17 cellular contexts compared by ENCODE assay signal in genomic region chr9:115071176-115071575, GRCh38. TPM values are rescaled to one million over a fixed set of nuclear protein-coding genes. Genes with fewer than 3 reads are reported as not detected.
"Had no signal": no experiment of that assay in that cellular context is flagged by ENCODE, and none has a peak within 500 bp of the region (broad histone marks: within the 10 kb centered on the region; RNA-seq: fewer than 3 reads in every experiment).

No MANE protein-coding gene starts in this region.

- H3K9me3 ChIP-seq: mucosa of descending colon had no signal

- DNase-seq: activated CD4-positive, alpha-beta memory T cell treated with anti-CD3 and anti-CD28 coated beads for 36 hours; activated CD4-positive, alpha-beta T cell treated with anti-CD3 and anti-CD28 coated beads for 4 hours; activated gamma-delta T cell treated with Interleukin-2 at 50 U/mL for 16 hours; activated T-cell treated with anti-CD3 and anti-CD28 coated beads for 4 hours; central memory CD4-positive, alpha-beta T cell; effector CD4-positive, alpha-beta T cell; mesenchymal stem cell; mucosa of descending colon; naive thymus-derived CD8-positive, alpha-beta T cell; stimulated activated CD8-positive, alpha-beta memory T cell treated with anti-CD3 and anti-CD28 coated beads, Interleukin-4, amount 100 ng/mL, for 48 hours; stimulated activated naive CD4-positive, alpha-beta T cell had no signal

- H3K9ac ChIP-seq: parathyroid adenoma had no signal

- H3K27ac ChIP-seq: coronary artery, parathyroid adenoma had no signal

- H3K4me1 Mint-ChIP-seq: naive thymus-derived CD8-positive, alpha-beta T cell had no signal

- H3K27ac Mint-ChIP-seq: activated CD4-positive, alpha-beta memory T cell treated with anti-CD3 and anti-CD28 coated beads for 36 hours; activated naive CD8-positive, alpha-beta T cell; activated T-helper 1 cell treated with anti-CD3 and anti-CD28 coated beads, Interleukin-12 subunit alpha, Interleukin-12 subunit beta, Interleukin-2, Interleukin-4 antibody, amounts not matched to agents 30 ng/mL and 10 ng/mL and 1 ng/mL, durations not matched to agents 14 hours and 24 hours and 36 hours; naive thymus-derived CD8-positive, alpha-beta T cell; WTC11 had no signal

- ATAC-seq: mucosa of descending colon; naive thymus-derived CD8-positive, alpha-beta T cell; WTC11 had no signal

- H3K9me3 Mint-ChIP-seq: activated CD4-positive, alpha-beta memory T cell treated with anti-CD3 and anti-CD28 coated beads for 36 hours; activated T-helper 1 cell treated with anti-CD3 and anti-CD28 coated beads, Interleukin-12 subunit alpha, Interleukin-12 subunit beta, Interleukin-2, Interleukin-4 antibody, amounts not matched to agents 30 ng/mL and 10 ng/mL and 1 ng/mL, durations not matched to agents 14 hours and 24 hours and 36 hours; brain; naive thymus-derived CD8-positive, alpha-beta T cell; WTC11 had no signal

- H3K4me3 Mint-ChIP-seq: activated CD4-positive, alpha-beta memory T cell treated with anti-CD3 and anti-CD28 coated beads for 36 hours; activated naive CD8-positive, alpha-beta T cell; activated T-helper 1 cell treated with anti-CD3 and anti-CD28 coated beads, Interleukin-12 subunit alpha, Interleukin-12 subunit beta, Interleukin-2, Interleukin-4 antibody, amounts not matched to agents 30 ng/mL and 10 ng/mL and 1 ng/mL, durations not matched to agents 14 hours and 24 hours and 36 hours; brain; naive thymus-derived CD8-positive, alpha-beta T cell; WTC11 had no signal

- H3K4me3 ChIP-seq: coronary artery, mucosa of descending colon had no signal

- H3K36me3 Mint-ChIP-seq: activated CD4-positive, alpha-beta memory T cell treated with anti-CD3 and anti-CD28 coated beads for 36 hours; activated naive CD8-positive, alpha-beta T cell; naive thymus-derived CD8-positive, alpha-beta T cell; WTC11 had no signal

RNA-seq across cellular contexts. Expression of gene TNC, which starts 46.8 kb away (rescaled TPM):
- total RNA-seq: naive thymus-derived CD8-positive, alpha-beta T cell had no signal
